9 cellular contexts compared by ENCODE assay signal in the genomic region with DNA sequence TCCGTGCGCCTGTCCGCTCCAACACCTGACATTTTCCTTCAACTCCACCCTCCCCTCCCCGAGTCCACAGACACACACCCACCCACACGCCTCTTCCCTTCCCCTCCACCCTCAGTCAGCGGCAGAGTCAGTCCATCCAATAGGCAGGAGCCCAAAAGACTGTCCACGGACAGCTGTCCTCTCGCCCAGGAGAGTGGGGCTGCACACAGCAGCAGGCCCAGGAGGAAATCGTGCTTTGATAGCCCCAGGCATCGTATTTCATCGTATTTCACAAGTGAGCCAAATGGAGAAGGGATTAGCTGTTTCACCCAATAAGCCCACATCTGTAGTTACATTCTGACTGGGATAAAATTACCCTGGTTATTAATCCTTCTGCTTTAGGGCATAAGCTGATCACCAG.
DNase-seq lines count a peak whose midpoint lies in the region; ATAC-seq and TF ChIP-seq lines count a peak whose summit lies in the region.
"Had no signal": no experiment of that assay in that cellular context is flagged by ENCODE, and none has a peak within 500 bp of the region (broad histone marks: within the 10 kb centered on the region; RNA-seq: fewer than 3 reads in every experiment).

No MANE protein-coding gene starts in this region.

- POLR2A ChIA-PET in PC-9 (lab: Charles Lee; ENCODE audit: unreplicated experiment): no interaction called here

- H3K36me3 ChIP-seq in PC-9 (ENCODE audit: low read depth): no peaks in the 10 kb centered on the region

- no peaks in the 10 kb centered on the region for H3K9me2 ChIP-seq in PC-9 (ENCODE audit: insufficient read depth)

- H3F3A ChIP-seq in PC-9 (ENCODE audit: insufficient read depth, low read depth): no peaks in the 10 kb centered on the region

- H4K20me1 ChIP-seq in PC-9 (ENCODE audit: insufficient read depth): no peaks in the 10 kb centered on the region

- no TSS peak for BruUV-seq in PC-9 (replicated peaks; lab: Mats Ljungman, UMichigan)

- CTCF ChIA-PET in PC-9 (lab: Charles Lee): no interaction called here

- no peak for TF ChIP-seq CTCF in PC-9 (conservative IDR thresholded peaks at IDR 0.05)
- TF ChIP-seq CTCF in fibroblast of villous mesenchyme (IDR thresholded peaks at IDR 0.05; ENCODE audit: insufficient read depth, low read depth, low read length): no peak

- no peaks in the 10 kb centered on the region for H3K27me3 ChIP-seq in PC-9 (ENCODE audit: insufficient read depth, low read depth)

- no peak for ATAC-seq in GM19023 (IDR thresholded peaks at IDR 0.05; ENCODE audit: unreplicated experiment)
- no peak for ATAC-seq in GM21528 (IDR thresholded peaks at IDR 0.05; ENCODE audit: low FRiP score, unreplicated experiment)

- no peaks in the 10 kb centered on the region for H3K79me2 ChIP-seq in PC-9 (ENCODE audit: low read depth)

- intact Hi-C loops in PC-9 (cut with micrococcal nuclease; ENCODE audit: unreplicated experiment): loop anchor here (10.0 kb wide), 2 partner anchors 151 to 819 kb away; no protein-coding TSS in a partner anchor

- no peak overlapping the region for H2AFZ ChIP-seq in PC-9

- H3K9me3 ChIP-seq in PC-9 (ENCODE audit: insufficient read depth, low read depth): no peaks in the 10 kb centered on the region

- H3K4me1 ChIP-seq in PC-9 (replicated peaks; ENCODE audit: insufficient read depth): no peaks in the 10 kb centered on the region

- H3K4me3 ChIP-seq in PC-9: no peak overlapping the region; the same call in 1 of the 2 replicates
- H3K4me3 ChIP-seq in fibroblast of villous mesenchyme (ENCODE audit: low read depth, low read length): peak overlapping the region; percentile 76
- H3K4me3 ChIP-seq in skin epidermis: peak overlapping the region in 3 of 7 experiments; percentile 53 to 64 (median 54)

- DNase-seq in DMS153 (lab: John Stamatoyannopoulos, UW): peak; percentile 3
- DNase-seq in DMS153 treated with DMSO at 0.1 percent for 48 hours (lab: John Stamatoyannopoulos, UW; ENCODE audit: unreplicated experiment): no peak
- DNase-seq in PC-9: no peak
- peak; percentile 73 for DNase-seq in fibroblast of villous mesenchyme (ENCODE audit: low read depth)
- no peak for DNase-seq in GM03348 (ENCODE audit: low spot score)

- H3K27ac ChIP-seq in PC-9: no peak overlapping the region
- H3K27ac ChIP-seq in skin epidermis: peak overlapping the region in 14 of 21 experiments; percentile 75 to 91 (median 82)
- H3K27ac ChIP-seq: 22Rv1 had no signal

- peak overlapping the region; percentile 73 for H3K4me2 ChIP-seq in PC-9

Comparison
In these comparisons a context has a peak if more than half of its experiments do, and no peak if none do; other contexts are left out.
1. DNase-seq: peak in DMS153 (single experiment) and fibroblast of villous mesenchyme (single experiment); none in DMS153 treated with DMSO at 0.1 percent for 48 hours (single experiment), PC-9 (0 of 2) and GM03348 (single experiment).